In the genomic region with DNA sequence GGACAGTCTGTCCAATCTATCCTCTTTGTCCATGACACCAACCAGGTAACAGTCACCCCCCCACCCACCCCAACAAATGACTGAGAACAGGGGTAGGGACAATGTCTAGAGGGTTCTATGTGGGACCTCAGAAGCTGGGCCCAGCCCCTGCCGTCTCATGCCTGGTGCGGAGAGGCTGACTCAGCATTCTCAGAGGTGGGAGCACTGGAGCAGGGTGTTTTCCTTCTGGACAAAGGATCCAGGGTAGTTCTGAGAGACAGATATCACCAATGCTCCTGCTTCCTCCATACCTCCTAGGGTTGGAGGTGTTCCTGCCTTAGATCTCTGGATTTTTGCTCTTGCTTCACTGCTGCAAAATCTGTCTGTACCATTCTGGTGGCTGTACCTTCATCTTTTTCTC, we compare ENCODE assay signal across 1 cellular context.
A peak's percentile ranks its signal among the peaks of the same experiment; 100 is the strongest.
TF ChIP-seq lines count a peak whose summit lies in the region.

No MANE protein-coding gene starts in this region.

TF ChIP-seq in A549, 52 proteins besides CTCF, POLR2A, EP300 and RAD21:
- TF ChIP-seq, protein P1, sequence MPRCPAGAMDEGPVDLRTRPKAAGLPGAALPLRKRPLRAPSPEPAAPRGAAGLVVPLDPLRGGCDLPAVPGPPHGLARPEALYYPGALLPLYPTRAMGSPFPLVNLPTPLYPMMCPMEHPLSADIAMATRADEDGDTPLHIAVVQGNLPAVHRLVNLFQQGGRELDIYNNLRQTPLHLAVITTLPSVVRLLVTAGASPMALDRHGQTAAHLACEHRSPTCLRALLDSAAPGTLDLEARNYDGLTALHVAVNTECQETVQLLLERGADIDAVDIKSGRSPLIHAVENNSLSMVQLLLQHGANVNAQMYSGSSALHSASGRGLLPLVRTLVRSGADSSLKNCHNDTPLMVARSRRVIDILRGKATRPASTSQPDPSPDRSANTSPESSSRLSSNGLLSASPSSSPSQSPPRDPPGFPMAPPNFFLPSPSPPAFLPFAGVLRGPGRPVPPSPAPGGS (IDR thresholded peaks at IDR 0.05), result no peak
- TF ChIP-seq, protein P2, sequence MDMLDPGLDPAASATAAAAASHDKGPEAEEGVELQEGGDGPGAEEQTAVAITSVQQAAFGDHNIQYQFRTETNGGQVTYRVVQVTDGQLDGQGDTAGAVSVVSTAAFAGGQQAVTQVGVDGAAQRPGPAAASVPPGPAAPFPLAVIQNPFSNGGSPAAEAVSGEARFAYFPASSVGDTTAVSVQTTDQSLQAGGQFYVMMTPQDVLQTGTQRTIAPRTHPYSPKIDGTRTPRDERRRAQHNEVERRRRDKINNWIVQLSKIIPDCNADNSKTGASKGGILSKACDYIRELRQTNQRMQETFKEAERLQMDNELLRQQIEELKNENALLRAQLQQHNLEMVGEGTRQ (IDR thresholded peaks at IDR 0.05), result no peak
- TF ChIP-seq TFCP2L1 (CRISPR knock-in tag; IDR thresholded peaks at IDR 0.05), result no peak
- no peak for TF ChIP-seq RCOR1 (IDR thresholded peaks at IDR 0.05; ENCODE audit: low read depth, low read length)
- no peak for TF ChIP-seq HDAC2 (IDR thresholded peaks at IDR 0.05)
- TF ChIP-seq MAFK (IDR thresholded peaks at IDR 0.05; ENCODE audit: partially characterized antibody), result peak; percentile 34
- no peak for TF ChIP-seq JUNB (IDR thresholded peaks at IDR 0.05)
- no peak for TF ChIP-seq BHLHE40 (IDR thresholded peaks at IDR 0.05; ENCODE audit: low read depth, low read length)
